ENCODE assay signal across 22 cellular contexts in the genomic region with DNA sequence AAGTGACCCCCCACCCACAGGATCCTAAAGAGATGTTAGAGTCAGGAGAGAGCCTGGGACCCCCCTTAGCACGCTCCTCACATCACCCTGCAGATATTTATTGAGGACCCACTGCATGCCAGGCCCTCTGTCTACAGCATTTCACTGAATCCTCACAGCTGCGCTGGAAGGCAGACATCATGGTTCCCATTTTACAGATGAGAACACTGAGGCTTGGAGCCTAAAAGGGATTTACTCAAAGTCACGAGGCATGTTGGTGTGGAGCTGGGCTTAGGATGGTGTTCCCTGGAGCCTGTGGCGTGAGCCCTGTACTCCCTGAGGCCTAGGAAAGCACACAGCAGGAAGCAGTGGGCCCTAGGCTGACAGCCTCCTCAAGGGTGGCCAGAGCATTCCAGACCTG. TPM values are rescaled to one million over a fixed set of nuclear protein-coding genes. Genes with fewer than 3 reads are reported as not detected.
"Had no signal": no experiment of that assay in that cellular context is flagged by ENCODE, and none has a peak within 500 bp of the region (broad histone marks: within the 10 kb centered on the region; RNA-seq: fewer than 3 reads in every experiment).

No MANE protein-coding gene starts in this region.

- H2AFZ ChIP-seq: hepatocyte had no signal

- H3K36me3 ChIP-seq: esophagus muscularis mucosa, gastroesophageal sphincter, heart left ventricle, left lung, lower lobe of right lung had no signal

- DNase-seq: dermis blood vessel endothelial cell; dorsolateral prefrontal cortex; effector CD4-positive, alpha-beta T cell; effector memory CD4-positive, alpha-beta T cell; foreskin keratinocyte; heart left ventricle; hypothalamus; immature natural killer cell; islet precursor cell; left cardiac atrium; left lung; left ventricle myocardium superior; lower lobe of right lung; mesenchymal stem cell; mucosa of descending colon had no signal

- FAIRE-seq: colon, endothelial cell of umbilical vein, frontal cortex had no signal

- H3K79me2 ChIP-seq: hepatocyte had no signal

- ATAC-seq: foreskin keratinocyte, gastroesophageal sphincter, heart left ventricle, left cardiac atrium, left lung, left ventricle myocardium superior, mucosa of descending colon had no signal

- H3K4me2 ChIP-seq: hepatocyte had no signal

- H3K4me3 ChIP-seq: coronary artery, dorsolateral prefrontal cortex, esophagus muscularis mucosa, gastroesophageal sphincter, heart left ventricle, hepatocyte, left lung, lower lobe of right lung, mucosa of descending colon had no signal

- H3K27ac ChIP-seq: coronary artery, dorsolateral prefrontal cortex, esophagus muscularis mucosa, foreskin keratinocyte, gastroesophageal sphincter, heart left ventricle, hepatocyte, left lung, lower lobe of right lung had no signal

- H3K9me3 ChIP-seq: left lung, lower lobe of right lung, mucosa of descending colon had no signal

- H3K4me1 ChIP-seq: esophagus muscularis mucosa, foreskin keratinocyte, gastroesophageal sphincter, heart left ventricle, left lung, lower lobe of right lung had no signal

- H3K27me3 ChIP-seq: dorsolateral prefrontal cortex, esophagus muscularis mucosa, heart left ventricle, hepatocyte, left lung had no signal

RNA-seq across cellular contexts. Expression of a gene that starts 39.2 kb away (rescaled TPM):
- total RNA-seq: foreskin keratinocyte had no signal
